In the genomic region with DNA sequence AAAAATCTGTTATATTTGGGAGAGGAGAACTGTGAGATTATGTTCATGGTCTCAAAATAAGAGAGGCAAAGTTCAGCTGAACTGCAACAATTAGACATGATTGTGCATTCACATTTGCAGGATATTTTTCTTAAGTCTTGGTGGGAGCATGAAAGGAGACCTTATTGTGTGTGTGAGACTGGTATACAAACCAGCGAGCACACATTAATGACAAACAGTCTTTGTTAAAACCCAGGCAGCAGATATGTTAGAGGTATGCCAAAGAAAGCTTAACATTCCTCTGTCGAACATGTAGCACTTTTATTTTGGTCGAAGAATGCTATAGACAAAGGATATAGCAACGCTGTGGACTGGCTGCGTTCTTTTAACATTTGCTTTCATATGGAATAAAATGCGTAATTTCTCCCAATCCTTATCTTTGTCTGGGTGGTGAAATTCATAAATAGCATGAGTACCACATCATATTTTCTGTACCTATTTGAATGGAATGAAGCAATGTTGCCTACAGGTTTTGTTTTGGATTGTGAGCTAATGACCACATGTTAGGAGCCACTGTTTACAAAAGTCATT, we compare ENCODE assay signal across 15 cellular contexts.
DNase-seq lines count a peak whose midpoint lies in the region; ATAC-seq and TF ChIP-seq lines count a peak whose summit lies in the region.
"Had no signal": no experiment of that assay in that cellular context is flagged by ENCODE, and none has a peak within 500 bp of the region (broad histone marks: within the 10 kb centered on the region; RNA-seq: fewer than 3 reads in every experiment).

No MANE protein-coding gene starts in this region.

- no peaks in the 10 kb centered on the region for H3F3A ChIP-seq in neural cell (ENCODE audit: insufficient read depth, low read length, poor library complexity, severe bottlenecking)

- no TSS peak for BruUV-seq in OCI-LY7 (replicated peaks; lab: Mats Ljungman, UMichigan)

- H2AFZ ChIP-seq in OCI-LY7 (ENCODE audit: low read length) (no peak overlapping the region), neural cell (ENCODE audit: low read depth, low read length) (no peak overlapping the region)

- no peak overlapping the region for H3K9ac ChIP-seq in BLaER1
- H3K9ac ChIP-seq in neural cell (ENCODE audit: low read length), result no peak overlapping the region

- CTCF ChIA-PET in OCI-LY7 (lab: Charles Lee; ENCODE audit: unreplicated experiment), result interaction anchor here (0.6 kb wide), 2 partner anchors 14 to 1919 kb away, joined by 3 read pairs; no protein-coding TSS in a partner anchor
- CTCF ChIA-PET in CD8-positive, alpha-beta T cell (lab: Charles Lee), result interaction anchor here (0.7 to 1.9 kb wide), 5 partner anchors 11 to 109 kb away, joined by 3 to 5 read pairs (median 3); no protein-coding TSS in a partner anchor

- H3K4me2 ChIP-seq in BLaER1 (peak overlapping the region; percentile 18), OCI-LY7 (ENCODE audit: low read length) (no peak overlapping the region), neural cell (ENCODE audit: low read length) (no peak overlapping the region)
- H3K4me2 ChIP-seq: A549 had no signal

- H3K4me1 Mint-ChIP-seq in chondrocyte (ENCODE audit: low read depth), result peaks cover 17% of the 10 kb centered on the region
- peaks cover 18% of the 10 kb centered on the region for H3K4me1 Mint-ChIP-seq in CD8-positive, alpha-beta T cell (ENCODE audit: low read depth)

- H3K4me3 ChIP-seq in BLaER1 (no peak overlapping the region), OCI-LY7 (ENCODE audit: low read depth, low read length, poor library complexity, severe bottlenecking) (no peak overlapping the region), neural cell (ENCODE audit: low read length) (no peak overlapping the region), right atrium auricular region (no peak overlapping the region)
- no peak overlapping the region for H3K4me3 ChIP-seq in CD8-positive, alpha-beta T cell (ENCODE audit: low read depth, low read length)
- H3K4me3 ChIP-seq: A549 had no signal

- DNase-seq in OCI-LY7 (ENCODE audit: low spot score) (no peak), chondrocyte (ENCODE audit: low spot score) (no peak), NCI-H187 treated with DMSO at 0.1 percent for 48 hours (lab: John Stamatoyannopoulos, UW) (no peak), right atrium auricular region (ENCODE audit: low spot score) (no peak), NCI-H128 (lab: John Stamatoyannopoulos, UW; ENCODE audit: unreplicated experiment) (no peak)
- no peak for DNase-seq in CD8-positive, alpha-beta T cell
- DNase-seq: CD8-positive, alpha-beta memory T cell; DMS79; GOT3; NCI-H2081 treated with DMSO at 0.1 percent for 48 hours; NCI-H510A; NCI-H748 treated with DMSO at 0.1 percent for 48 hours had no signal

- H3K27me3 ChIP-seq in BLaER1, result no peaks in the 10 kb centered on the region
- H3K27me3 ChIP-seq in neural cell (ENCODE audit: insufficient read depth, low read depth, low read length), result no peaks in the 10 kb centered on the region
- no peaks in the 10 kb centered on the region for H3K27me3 ChIP-seq in CD8-positive, alpha-beta T cell (ENCODE audit: insufficient read depth, low read length)
- no peaks in the 10 kb centered on the region for H3K27me3 ChIP-seq in right atrium auricular region

- no peaks in the 10 kb centered on the region for H3K36me3 Mint-ChIP-seq in chondrocyte (ENCODE audit: low read depth)
- no peaks in the 10 kb centered on the region for H3K36me3 Mint-ChIP-seq in CD8-positive, alpha-beta T cell

- TF ChIP-seq CTCF in OCI-LY7 (conservative IDR thresholded peaks at IDR 0.05; ENCODE audit: low read length) (peak; percentile 32; the same call in 1 of the 2 replicates), chondrocyte (IDR thresholded peaks at IDR 0.05) (peak; percentile 31), neural cell (IDR thresholded peaks at IDR 0.05; ENCODE audit: poor library complexity, severe bottlenecking) (peak; percentile 30), right atrium auricular region (IDR thresholded peaks at IDR 0.05) (peak in 1 of 2 donors; percentile 1)
- TF ChIP-seq CTCF in CD8-positive, alpha-beta T cell (IDR thresholded peaks at IDR 0.05), result no peak

- H3K27ac Mint-ChIP-seq in chondrocyte (ENCODE audit: unreplicated experiment), result no peak overlapping the region
- no peak overlapping the region for H3K27ac Mint-ChIP-seq in CD8-positive, alpha-beta T cell

- H3K4me1 ChIP-seq in BLaER1 (peaks cover 46% of the 10 kb centered on the region), OCI-LY7 (ENCODE audit: insufficient read depth, low read length, poor library complexity, severe bottlenecking) (peaks cover 22% of the 10 kb centered on the region), right atrium auricular region (no peaks in the 10 kb centered on the region)
- no peaks in the 10 kb centered on the region for H3K4me1 ChIP-seq in CD8-positive, alpha-beta T cell (ENCODE audit: insufficient read depth, low read length)
- H3K4me1 ChIP-seq: A549 had no signal

- POLR2A ChIA-PET in OCI-LY7 (lab: Charles Lee), result interaction anchor here (0.8 to 1.2 kb wide), 2 partner anchors 12 to 121 kb away, joined by 3 read pairs; no protein-coding TSS in a partner anchor
- POLR2A ChIA-PET in CD8-positive, alpha-beta T cell (lab: Charles Lee), result no interaction called here

- H3K79me2 ChIP-seq in OCI-LY7 (ENCODE audit: insufficient read depth, low read depth, low read length) (no peaks in the 10 kb centered on the region), neural cell (replicated peaks; ENCODE audit: insufficient read depth, low read length) (no peaks in the 10 kb centered on the region)

- no peak for ATAC-seq in CD8-positive, alpha-beta T cell

- no peaks in the 10 kb centered on the region for H3K36me3 ChIP-seq in BLaER1
- no peaks in the 10 kb centered on the region for H3K36me3 ChIP-seq in OCI-LY7 (ENCODE audit: insufficient read depth, low read length)
- no peaks in the 10 kb centered on the region for H3K36me3 ChIP-seq in neural cell (ENCODE audit: insufficient read depth, low read length)
- no peaks in the 10 kb centered on the region for H3K36me3 ChIP-seq in CD8-positive, alpha-beta T cell (ENCODE audit: insufficient read depth, low read length)
- no peaks in the 10 kb centered on the region for H3K36me3 ChIP-seq in right atrium auricular region

- no peaks in the 10 kb centered on the region for H3K9me3 Mint-ChIP-seq in chondrocyte (ENCODE audit: low read depth)
- H3K9me3 Mint-ChIP-seq in CD8-positive, alpha-beta T cell, result no peaks in the 10 kb centered on the region
- H3K9me3 Mint-ChIP-seq: CD8-positive, alpha-beta memory T cell had no signal

- no peaks in the 10 kb centered on the region for H3K27me3 Mint-ChIP-seq in chondrocyte (ENCODE audit: low read depth)
- no peaks in the 10 kb centered on the region for H3K27me3 Mint-ChIP-seq in CD8-positive, alpha-beta T cell (ENCODE audit: low read depth)

- no peak overlapping the region for H3K4me3 Mint-ChIP-seq in chondrocyte (ENCODE audit: unreplicated experiment)
- H3K4me3 Mint-ChIP-seq in CD8-positive, alpha-beta T cell, result no peak overlapping the region
- H3K4me3 Mint-ChIP-seq: CD8-positive, alpha-beta memory T cell had no signal

- H3K9me2 ChIP-seq in OCI-LY7 (ENCODE audit: insufficient read depth, low read length) (no peaks in the 10 kb centered on the region), neural cell (ENCODE audit: insufficient read depth, low read length) (no peaks in the 10 kb centered on the region)

- no peak overlapping the region for H3K27ac ChIP-seq in BLaER1
- no peak overlapping the region for H3K27ac ChIP-seq in OCI-LY7 (ENCODE audit: low read depth, low read length, poor library complexity, severe bottlenecking)
- H3K27ac ChIP-seq in neural cell (ENCODE audit: low read length), result no peak overlapping the region
- no peak overlapping the region for H3K27ac ChIP-seq in CD8-positive, alpha-beta T cell (ENCODE audit: low read depth, low read length)
- H3K27ac ChIP-seq in right atrium auricular region, result no peak overlapping the region
- H3K27ac ChIP-seq: A549 had no signal

- intact Hi-C loops in OCI-LY7 (cut with micrococcal nuclease; ENCODE audit: unreplicated experiment), result loop anchor here (2.0 kb wide), 1 partner anchor 154 kb away; no protein-coding TSS in a partner anchor
- intact Hi-C loops in CD8-positive, alpha-beta T cell (cut with DNase I, micrococcal nuclease), result loop anchor here in 1 of 2 experiments (5.0 kb wide), 1 partner anchor 152 kb away; no protein-coding TSS in a partner anchor

- TF ChIP-seq EP300 in neural cell (conservative IDR thresholded peaks at IDR 0.05; ENCODE audit: poor library complexity, severe bottlenecking), result no peak

- TF ChIP-seq RAD21 in neural cell (conservative IDR thresholded peaks at IDR 0.05), result no peak

- peaks cover 23% of the 10 kb centered on the region for H3K9me3 ChIP-seq in BLaER1
- H3K9me3 ChIP-seq in OCI-LY7 (ENCODE audit: low read length), result no peaks in the 10 kb centered on the region
- no peaks in the 10 kb centered on the region for H3K9me3 ChIP-seq in neural cell (ENCODE audit: low read length)
- no peaks in the 10 kb centered on the region for H3K9me3 ChIP-seq in CD8-positive, alpha-beta T cell (ENCODE audit: low read length)
- no peaks in the 10 kb centered on the region for H3K9me3 ChIP-seq in right atrium auricular region
- H3K9me3 ChIP-seq: A549 had no signal

- H4K20me1 ChIP-seq in BLaER1, result no peaks in the 10 kb centered on the region
- H4K20me1 ChIP-seq in OCI-LY7 (ENCODE audit: insufficient read depth, low read length), result no peaks in the 10 kb centered on the region
- H4K20me1 ChIP-seq in neural cell (ENCODE audit: insufficient read depth), result no peaks in the 10 kb centered on the region

TF ChIP-seq in neural cell, 6 proteins besides CTCF, POLR2A, EP300 and RAD21 (continues in another document):
- TF ChIP-seq EZH2 (IDR thresholded peaks at IDR 0.05; ENCODE audit: borderline replicate concordance, insufficient read depth, low read length, poor library complexity, severe bottlenecking), result no peak
